ENCODE assay signal across 22 cellular contexts in genomic region chr6:140708386-140708785, GRCh38.
A peak's percentile ranks its signal among the peaks of the same experiment; 100 is the strongest.
DNase-seq lines count a peak whose midpoint lies in the region; TF ChIP-seq lines count a peak whose summit lies in the region.
"Had no signal": no experiment of that assay in that cellular context is flagged by ENCODE, and none has a peak within 500 bp of the region (broad histone marks: within the 10 kb centered on the region; RNA-seq: fewer than 3 reads in every experiment).

No MANE protein-coding gene starts in this region.

- no peak for TF ChIP-seq CTCF in osteoblast (IDR thresholded peaks at IDR 0.05; ENCODE audit: extremely low read depth, low read depth, low read length)

- H3K9me3 ChIP-seq in GM23248 (ENCODE audit: low read depth) (no peaks in the 10 kb centered on the region), adipocyte (ENCODE audit: control insufficient read depth, low read length) (no peaks in the 10 kb centered on the region), mesenchymal stem cell (ENCODE audit: control insufficient read depth, low read length) (no peaks in the 10 kb centered on the region), osteoblast (ENCODE audit: low read depth, low read length) (no peaks in the 10 kb centered on the region)
- H3K9me3 ChIP-seq: A549 had no signal

- H2BK12ac ChIP-seq in mesenchymal stem cell (ENCODE audit: low read length in 2 of 2): no peak overlapping the region

- H2BK120ac ChIP-seq in mesenchymal stem cell (ENCODE audit: low read depth, low read length): no peak overlapping the region

- no peak overlapping the region for H3K18ac ChIP-seq in mesenchymal stem cell (ENCODE audit: low read depth in 1 of 2, low read length in 2 of 2)

- no peak overlapping the region for H3K14ac ChIP-seq in mesenchymal stem cell (ENCODE audit: low read length in 2 of 2)

- no peak overlapping the region for H3K4ac ChIP-seq in mesenchymal stem cell (ENCODE audit: low read depth in 1 of 2, low read length in 2 of 2)

- H3K9me2 ChIP-seq in GM23248 (ENCODE audit: insufficient read depth): no peaks in the 10 kb centered on the region

- H3K9ac ChIP-seq in GM23248: no peak overlapping the region
- H3K9ac ChIP-seq in adipocyte (ENCODE audit: low read length): no peak overlapping the region
- no peak overlapping the region for H3K9ac ChIP-seq in mesenchymal stem cell (ENCODE audit: low read length)

- H3K27ac ChIP-seq in GM23248 (no peak overlapping the region), mesenchymal stem cell (ENCODE audit: low read length, poor library complexity, severe bottlenecking) (no peak overlapping the region), osteoblast (ENCODE audit: low read depth, low read length) (no peak overlapping the region)
- H3K27ac ChIP-seq: A549, C4-2B, PC-9, RWPE1 had no signal

- in situ Hi-C loops in GM23248 (cut with MboI): no loop called here

- DNase-seq in GM23248 (no peak), adipocyte (ENCODE audit: low read depth) (peak; percentile 8), mesenchymal stem cell (peak; percentile 3), osteoblast (ENCODE audit: insufficient read length, low spot score, missing footprints) (no peak), kidney glomerular epithelial cell (lab: John Stamatoyannopoulos, UW) (no peak), GM19238 (ENCODE audit: insufficient read length, low spot score) (no peak), AML-193 (lab: John Stamatoyannopoulos, UW) (no peak)
- no peak for DNase-seq in activated CD4-positive, alpha-beta T cell treated with anti-CD3 and anti-CD28 coated beads, Interleukin-2, amount 50 U/mL, for 1 hour
- DNase-seq: DMS 273 treated with DMSO at 0.1 percent for 48 hours, DND-41, KG1, NCI-H1417, NCI-H187, NCI-H2227 treated with DMSO at 0.1 percent for 48 hours, NCI-H510A treated with DMSO at 0.1 percent for 48 hours, NCI-H82, PC-9, SIG-M5 had no signal

- H2BK15ac ChIP-seq in mesenchymal stem cell (ENCODE audit: low read depth, poor library complexity, severe bottlenecking): no peak overlapping the region

- 19% methylated on average over 1 of the region's 1 CpG for WGBS in GM23248 (ENCODE audit: low coverage in 1 of 2, low lambda C conversion rate in 2 of 2, missing lambda C conversion rate in 2 of 2), 2 experiments
- WGBS in mesenchymal stem cell: 60% methylated on average over 1 of the region's 1 CpG

- no peaks in the 10 kb centered on the region for H3F3A ChIP-seq in GM23248 (ENCODE audit: insufficient read depth)

- no peaks in the 10 kb centered on the region for H3K36me3 ChIP-seq in GM23248 (ENCODE audit: low read depth)
- H3K36me3 ChIP-seq in adipocyte (ENCODE audit: control insufficient read depth, insufficient read depth, low read length, severe bottlenecking): no peaks in the 10 kb centered on the region
- H3K36me3 ChIP-seq in mesenchymal stem cell (ENCODE audit: control insufficient read depth in 1 of 2, insufficient read depth in 2 of 2, low read depth in 1 of 2, low read length in 2 of 2): no peaks in the 10 kb centered on the region
- H3K36me3 ChIP-seq in osteoblast (ENCODE audit: insufficient read depth, low read length): no peaks in the 10 kb centered on the region

- H3K79me2 ChIP-seq in GM23248 (ENCODE audit: insufficient read depth) (no peaks in the 10 kb centered on the region), osteoblast (ENCODE audit: insufficient read depth, low read length) (no peaks in the 10 kb centered on the region)

- no peaks in the 10 kb centered on the region for H4K20me1 ChIP-seq in GM23248 (ENCODE audit: insufficient read depth)
- no peaks in the 10 kb centered on the region for H4K20me1 ChIP-seq in osteoblast (ENCODE audit: insufficient read depth, low read length)

- H3K4me2 ChIP-seq in GM23248 (ENCODE audit: unreplicated experiment): no peak overlapping the region
- no peak overlapping the region for H3K4me2 ChIP-seq in mesenchymal stem cell (ENCODE audit: low read length, poor library complexity, severe bottlenecking)
- H3K4me2 ChIP-seq in osteoblast (ENCODE audit: insufficient read depth, low read length): no peak overlapping the region
- H3K4me2 ChIP-seq: A549, GM23338, PC-9 had no signal

- no peak overlapping the region for H4K8ac ChIP-seq in mesenchymal stem cell (ENCODE audit: low read length)

- H2BK5ac ChIP-seq in mesenchymal stem cell (ENCODE audit: low read depth, low read length, poor library complexity, severe bottlenecking): no peak overlapping the region

- H3K23ac ChIP-seq in mesenchymal stem cell (ENCODE audit: low read length in 2 of 2): no peak overlapping the region

- no peak overlapping the region for H2AK5ac ChIP-seq in mesenchymal stem cell (ENCODE audit: low read length, severe bottlenecking)

- H3K4me1 ChIP-seq in GM23248 (ENCODE audit: insufficient read depth) (no peaks in the 10 kb centered on the region), adipocyte (ENCODE audit: control insufficient read depth, insufficient read depth, low read length) (no peaks in the 10 kb centered on the region), mesenchymal stem cell (ENCODE audit: control insufficient read depth, insufficient read depth, low read depth, low read length) (no peaks in the 10 kb centered on the region), osteoblast (ENCODE audit: insufficient read depth, low read length) (no peaks in the 10 kb centered on the region)
- H3K4me1 ChIP-seq: A549 had no signal

- H3K4me3 ChIP-seq in GM23248: no peak overlapping the region
- no peak overlapping the region for H3K4me3 ChIP-seq in adipocyte (ENCODE audit: low read length)
- H3K4me3 ChIP-seq in mesenchymal stem cell (ENCODE audit: insufficient read depth in 1 of 2, low read depth in 1 of 2, low read length in 2 of 2): no peak overlapping the region
- H3K4me3 ChIP-seq in osteoblast (ENCODE audit: insufficient read depth, low read length): no peak overlapping the region
- H3K4me3 ChIP-seq: A549, GM23338, PC-9 had no signal

- H4K91ac ChIP-seq in mesenchymal stem cell (ENCODE audit: low read length): no peak overlapping the region

- H3K79me1 ChIP-seq in mesenchymal stem cell (replicated peaks; ENCODE audit: low read length, poor library complexity, severe bottlenecking): no peaks in the 10 kb centered on the region

- H2AFZ ChIP-seq in GM23248 (peak overlapping the region; percentile 61), mesenchymal stem cell (ENCODE audit: low read depth, low read length) (no peak overlapping the region), osteoblast (ENCODE audit: low read length) (peak overlapping the region; percentile 68)
- H2AFZ ChIP-seq: GM23338, PC-9 had no signal

- no peaks in the 10 kb centered on the region for H3K27me3 ChIP-seq in GM23248 (replicated peaks; ENCODE audit: insufficient read depth)
- no peaks in the 10 kb centered on the region for H3K27me3 ChIP-seq in adipocyte (replicated peaks; ENCODE audit: control insufficient read depth, insufficient read depth, low read length)
- no peaks in the 10 kb centered on the region for H3K27me3 ChIP-seq in mesenchymal stem cell (ENCODE audit: control insufficient read depth in 1 of 2, insufficient read depth in 1 of 2, low read length in 2 of 2)
- H3K27me3 ChIP-seq in osteoblast (ENCODE audit: insufficient read depth, low read length): no peaks in the 10 kb centered on the region

Comparison
In these comparisons a context has a peak if more than half of its experiments do, and no peak if none do; other contexts are left out.
1. DNase-seq: peak in adipocyte (single experiment) and mesenchymal stem cell (single experiment); none in GM23248 (single experiment), osteoblast (single experiment), kidney glomerular epithelial cell (single experiment), activated CD4-positive, alpha-beta T cell treated with anti-CD3 and anti-CD28 coated beads, Interleukin-2, amount 50 U/mL, for 1 hour (single experiment), GM19238 (single experiment) and AML-193 (0 of 2).